In the genomic region with DNA sequence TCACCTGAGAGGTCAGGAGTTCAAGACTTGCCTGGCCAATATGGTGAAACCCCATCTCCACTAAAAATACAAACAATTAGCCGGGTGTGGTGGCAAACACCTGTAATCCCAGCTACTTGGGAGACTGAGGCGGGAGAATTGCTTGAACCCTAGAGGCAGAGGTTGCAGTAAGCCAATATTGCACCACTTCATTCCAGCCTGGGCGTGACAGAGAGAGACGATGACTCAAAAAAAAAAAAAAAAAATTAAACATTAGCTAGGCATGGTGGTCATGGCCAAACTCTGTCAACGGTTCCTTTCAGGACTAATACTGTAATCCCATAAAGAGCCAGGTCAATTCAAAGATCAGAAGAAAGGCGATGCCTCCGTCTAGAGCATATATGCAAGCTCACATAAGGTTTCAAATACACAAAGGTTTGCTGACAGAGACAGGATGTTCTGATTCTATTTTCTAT, we compare ENCODE assay signal across 1 cellular context.
TF ChIP-seq lines count a peak whose summit lies in the region.

No MANE protein-coding gene starts in this region.

TF ChIP-seq in HepG2, 621 proteins besides CTCF, POLR2A, EP300 and RAD21 (continued from another document and continues in another):
- TF ChIP-seq, protein P1, sequence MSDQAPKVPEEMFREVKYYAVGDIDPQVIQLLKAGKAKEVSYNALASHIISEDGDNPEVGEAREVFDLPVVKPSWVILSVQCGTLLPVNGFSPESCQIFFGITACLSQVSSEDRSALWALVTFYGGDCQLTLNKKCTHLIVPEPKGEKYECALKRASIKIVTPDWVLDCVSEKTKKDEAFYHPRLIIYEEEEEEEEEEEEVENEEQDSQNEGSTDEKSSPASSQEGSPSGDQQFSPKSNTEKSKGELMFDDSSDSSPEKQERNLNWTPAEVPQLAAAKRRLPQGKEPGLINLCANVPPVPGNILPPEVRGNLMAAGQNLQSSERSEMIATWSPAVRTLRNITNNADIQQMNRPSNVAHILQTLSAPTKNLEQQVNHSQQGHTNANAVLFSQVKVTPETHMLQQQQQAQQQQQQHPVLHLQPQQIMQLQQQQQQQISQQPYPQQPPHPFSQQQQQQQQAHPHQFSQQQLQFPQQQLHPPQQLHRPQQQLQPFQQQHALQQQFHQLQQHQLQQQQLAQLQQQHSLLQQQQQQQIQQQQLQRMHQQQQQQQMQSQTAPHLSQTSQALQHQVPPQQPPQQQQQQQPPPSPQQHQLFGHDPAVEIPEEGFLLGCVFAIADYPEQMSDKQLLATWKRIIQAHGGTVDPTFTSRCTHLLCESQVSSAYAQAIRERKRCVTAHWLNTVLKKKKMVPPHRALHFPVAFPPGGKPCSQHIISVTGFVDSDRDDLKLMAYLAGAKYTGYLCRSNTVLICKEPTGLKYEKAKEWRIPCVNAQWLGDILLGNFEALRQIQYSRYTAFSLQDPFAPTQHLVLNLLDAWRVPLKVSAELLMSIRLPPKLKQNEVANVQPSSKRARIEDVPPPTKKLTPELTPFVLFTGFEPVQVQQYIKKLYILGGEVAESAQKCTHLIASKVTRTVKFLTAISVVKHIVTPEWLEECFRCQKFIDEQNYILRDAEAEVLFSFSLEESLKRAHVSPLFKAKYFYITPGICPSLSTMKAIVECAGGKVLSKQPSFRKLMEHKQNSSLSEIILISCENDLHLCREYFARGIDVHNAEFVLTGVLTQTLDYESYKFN (CRISPR knock-in tag; conservative IDR thresholded peaks at IDR 0.05): peak; percentile 78
- peak; percentile 70 for TF ChIP-seq HDAC2 (CRISPR knock-in tag; IDR thresholded peaks at IDR 0.05)
- no peak for TF ChIP-seq ZNF572 (CRISPR knock-in tag; IDR thresholded peaks at IDR 0.05)
- TF ChIP-seq HNRNPK (IDR thresholded peaks at IDR 0.05; ENCODE audit: low read depth, low read length, poor library complexity, severe bottlenecking): no peak
- TF ChIP-seq, protein P2, sequence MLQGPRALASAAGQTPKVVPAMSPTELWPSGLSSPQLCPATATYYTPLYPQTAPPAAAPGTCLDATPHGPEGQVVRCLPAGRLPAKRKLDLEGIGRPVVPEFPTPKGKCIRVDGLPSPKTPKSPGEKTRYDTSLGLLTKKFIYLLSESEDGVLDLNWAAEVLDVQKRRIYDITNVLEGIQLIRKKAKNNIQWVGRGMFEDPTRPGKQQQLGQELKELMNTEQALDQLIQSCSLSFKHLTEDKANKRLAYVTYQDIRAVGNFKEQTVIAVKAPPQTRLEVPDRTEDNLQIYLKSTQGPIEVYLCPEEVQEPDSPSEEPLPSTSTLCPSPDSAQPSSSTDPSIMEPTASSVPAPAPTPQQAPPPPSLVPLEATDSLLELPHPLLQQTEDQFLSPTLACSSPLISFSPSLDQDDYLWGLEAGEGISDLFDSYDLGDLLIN (CRISPR knock-in tag; IDR thresholded peaks at IDR 0.05; ENCODE audit: borderline replicate concordance): no peak
- no peak for TF ChIP-seq ZBTB42 (CRISPR knock-in tag; IDR thresholded peaks at IDR 0.05)
- peak; percentile 54 for TF ChIP-seq SKI (IDR thresholded peaks at IDR 0.05; ENCODE audit: partially characterized antibody)
- TF ChIP-seq, protein P3, sequence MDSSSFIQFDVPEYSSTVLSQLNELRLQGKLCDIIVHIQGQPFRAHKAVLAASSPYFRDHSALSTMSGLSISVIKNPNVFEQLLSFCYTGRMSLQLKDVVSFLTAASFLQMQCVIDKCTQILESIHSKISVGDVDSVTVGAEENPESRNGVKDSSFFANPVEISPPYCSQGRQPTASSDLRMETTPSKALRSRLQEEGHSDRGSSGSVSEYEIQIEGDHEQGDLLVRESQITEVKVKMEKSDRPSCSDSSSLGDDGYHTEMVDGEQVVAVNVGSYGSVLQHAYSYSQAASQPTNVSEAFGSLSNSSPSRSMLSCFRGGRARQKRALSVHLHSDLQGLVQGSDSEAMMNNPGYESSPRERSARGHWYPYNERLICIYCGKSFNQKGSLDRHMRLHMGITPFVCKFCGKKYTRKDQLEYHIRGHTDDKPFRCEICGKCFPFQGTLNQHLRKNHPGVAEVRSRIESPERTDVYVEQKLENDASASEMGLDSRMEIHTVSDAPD (CRISPR knock-in tag; IDR thresholded peaks at IDR 0.05): peak; percentile 65; the same call in 1 of the 2 replicates
- TF ChIP-seq ZNF607 (CRISPR knock-in tag; IDR thresholded peaks at IDR 0.05; ENCODE audit: borderline replicate concordance): no peak
- TF ChIP-seq, protein P4, sequence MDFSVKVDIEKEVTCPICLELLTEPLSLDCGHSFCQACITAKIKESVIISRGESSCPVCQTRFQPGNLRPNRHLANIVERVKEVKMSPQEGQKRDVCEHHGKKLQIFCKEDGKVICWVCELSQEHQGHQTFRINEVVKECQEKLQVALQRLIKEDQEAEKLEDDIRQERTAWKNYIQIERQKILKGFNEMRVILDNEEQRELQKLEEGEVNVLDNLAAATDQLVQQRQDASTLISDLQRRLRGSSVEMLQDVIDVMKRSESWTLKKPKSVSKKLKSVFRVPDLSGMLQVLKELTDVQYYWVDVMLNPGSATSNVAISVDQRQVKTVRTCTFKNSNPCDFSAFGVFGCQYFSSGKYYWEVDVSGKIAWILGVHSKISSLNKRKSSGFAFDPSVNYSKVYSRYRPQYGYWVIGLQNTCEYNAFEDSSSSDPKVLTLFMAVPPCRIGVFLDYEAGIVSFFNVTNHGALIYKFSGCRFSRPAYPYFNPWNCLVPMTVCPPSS (IDR thresholded peaks at IDR 0.05): no peak
- TF ChIP-seq, protein P5, sequence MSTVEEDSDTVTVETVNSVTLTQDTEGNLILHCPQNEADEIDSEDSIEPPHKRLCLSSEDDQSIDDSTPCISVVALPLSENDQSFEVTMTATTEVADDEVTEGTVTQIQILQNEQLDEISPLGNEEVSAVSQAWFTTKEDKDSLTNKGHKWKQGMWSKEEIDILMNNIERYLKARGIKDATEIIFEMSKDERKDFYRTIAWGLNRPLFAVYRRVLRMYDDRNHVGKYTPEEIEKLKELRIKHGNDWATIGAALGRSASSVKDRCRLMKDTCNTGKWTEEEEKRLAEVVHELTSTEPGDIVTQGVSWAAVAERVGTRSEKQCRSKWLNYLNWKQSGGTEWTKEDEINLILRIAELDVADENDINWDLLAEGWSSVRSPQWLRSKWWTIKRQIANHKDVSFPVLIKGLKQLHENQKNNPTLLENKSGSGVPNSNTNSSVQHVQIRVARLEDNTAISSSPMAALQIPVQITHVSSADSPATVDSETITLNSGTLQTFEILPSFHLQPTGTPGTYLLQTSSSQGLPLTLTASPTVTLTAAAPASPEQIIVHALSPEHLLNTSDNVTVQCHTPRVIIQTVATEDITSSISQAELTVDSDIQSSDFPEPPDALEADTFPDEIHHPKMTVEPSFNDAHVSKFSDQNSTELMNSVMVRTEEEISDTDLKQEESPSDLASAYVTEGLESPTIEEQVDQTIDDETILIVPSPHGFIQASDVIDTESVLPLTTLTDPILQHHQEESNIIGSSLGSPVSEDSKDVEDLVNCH (CRISPR knock-in tag; IDR thresholded peaks at IDR 0.05): no peak
- peak; percentile 66; the same call in 1 of the 2 replicates for TF ChIP-seq CBX5 (CRISPR knock-in tag; IDR thresholded peaks at IDR 0.05; ENCODE audit: borderline replicate concordance)
- no peak for TF ChIP-seq SMARCE1 (IDR thresholded peaks at IDR 0.05; ENCODE audit: borderline replicate concordance)
- TF ChIP-seq, protein P6, sequence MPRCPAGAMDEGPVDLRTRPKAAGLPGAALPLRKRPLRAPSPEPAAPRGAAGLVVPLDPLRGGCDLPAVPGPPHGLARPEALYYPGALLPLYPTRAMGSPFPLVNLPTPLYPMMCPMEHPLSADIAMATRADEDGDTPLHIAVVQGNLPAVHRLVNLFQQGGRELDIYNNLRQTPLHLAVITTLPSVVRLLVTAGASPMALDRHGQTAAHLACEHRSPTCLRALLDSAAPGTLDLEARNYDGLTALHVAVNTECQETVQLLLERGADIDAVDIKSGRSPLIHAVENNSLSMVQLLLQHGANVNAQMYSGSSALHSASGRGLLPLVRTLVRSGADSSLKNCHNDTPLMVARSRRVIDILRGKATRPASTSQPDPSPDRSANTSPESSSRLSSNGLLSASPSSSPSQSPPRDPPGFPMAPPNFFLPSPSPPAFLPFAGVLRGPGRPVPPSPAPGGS (CRISPR knock-in tag; IDR thresholded peaks at IDR 0.05): 0 out of 2 replicates have a peak, but pooled peaks have one; percentile 34
- no peak for TF ChIP-seq YEATS4 (CRISPR knock-in tag; IDR thresholded peaks at IDR 0.05; ENCODE audit: borderline replicate concordance)
- no peak for TF ChIP-seq KMT2B (CRISPR knock-in tag; IDR thresholded peaks at IDR 0.05)
- peak; percentile 77 for TF ChIP-seq TCF7 (IDR thresholded peaks at IDR 0.05; ENCODE audit: low read depth)
- no peak for TF ChIP-seq ZNF263 (CRISPR knock-in tag; IDR thresholded peaks at IDR 0.05)
- peak; percentile 87 for TF ChIP-seq ZNF670 (CRISPR knock-in tag; IDR thresholded peaks at IDR 0.05; ENCODE audit: borderline replicate concordance)
- 0 out of 2 replicates have a peak, but pooled peaks have one; percentile 25 for TF ChIP-seq SNAPC2 (CRISPR knock-in tag; IDR thresholded peaks at IDR 0.05)
- TF ChIP-seq REPIN1 (CRISPR knock-in tag; IDR thresholded peaks at IDR 0.05; ENCODE audit: borderline replicate concordance, low read depth): peak; percentile 65
- peak; percentile 16; the same call in 1 of the 2 replicates for TF ChIP-seq SMC3 (IDR thresholded peaks at IDR 0.05; ENCODE audit: low read length)
- no peak for TF ChIP-seq ZNF138 (CRISPR knock-in tag; IDR thresholded peaks at IDR 0.05; ENCODE audit: low read depth)
- TF ChIP-seq MXI1 (IDR thresholded peaks at IDR 0.05; ENCODE audit: borderline replicate concordance, low read depth, low read length): 0 out of 3 replicates have a peak, but pooled peaks have one; percentile 30
- TF ChIP-seq, protein P7, sequence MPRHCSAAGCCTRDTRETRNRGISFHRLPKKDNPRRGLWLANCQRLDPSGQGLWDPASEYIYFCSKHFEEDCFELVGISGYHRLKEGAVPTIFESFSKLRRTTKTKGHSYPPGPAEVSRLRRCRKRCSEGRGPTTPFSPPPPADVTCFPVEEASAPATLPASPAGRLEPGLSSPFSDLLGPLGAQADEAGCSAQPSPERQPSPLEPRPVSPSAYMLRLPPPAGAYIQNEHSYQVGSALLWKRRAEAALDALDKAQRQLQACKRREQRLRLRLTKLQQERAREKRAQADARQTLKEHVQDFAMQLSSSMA (CRISPR knock-in tag; IDR thresholded peaks at IDR 0.05): no peak
- TF ChIP-seq NPAS2 (CRISPR knock-in tag; IDR thresholded peaks at IDR 0.05; ENCODE audit: borderline replicate concordance): no peak
- TF ChIP-seq, protein P8, sequence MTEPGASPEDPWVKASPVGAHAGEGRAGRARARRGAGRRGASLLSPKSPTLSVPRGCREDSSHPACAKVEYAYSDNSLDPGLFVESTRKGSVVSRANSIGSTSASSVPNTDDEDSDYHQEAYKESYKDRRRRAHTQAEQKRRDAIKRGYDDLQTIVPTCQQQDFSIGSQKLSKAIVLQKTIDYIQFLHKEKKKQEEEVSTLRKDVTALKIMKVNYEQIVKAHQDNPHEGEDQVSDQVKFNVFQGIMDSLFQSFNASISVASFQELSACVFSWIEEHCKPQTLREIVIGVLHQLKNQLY (CRISPR knock-in tag; IDR thresholded peaks at IDR 0.05): peak; percentile 57
- TF ChIP-seq SIX1 (CRISPR knock-in tag; IDR thresholded peaks at IDR 0.05; ENCODE audit: borderline replicate concordance): peak; percentile 45; the same call in 1 of the 2 replicates
- peak; percentile 67; the same call in 1 of the 2 replicates for TF ChIP-seq SOX5 (CRISPR knock-in tag; IDR thresholded peaks at IDR 0.05; ENCODE audit: borderline replicate concordance)
- no peak for TF ChIP-seq ZFYVE20 (CRISPR knock-in tag; IDR thresholded peaks at IDR 0.05; ENCODE audit: borderline replicate concordance, low read depth)
- no peak for TF ChIP-seq ZNF207 (IDR thresholded peaks at IDR 0.05; ENCODE audit: borderline replicate concordance)
- 0 out of 2 replicates have a peak, but pooled peaks have one; percentile 16 for TF ChIP-seq ONECUT2 (CRISPR knock-in tag; IDR thresholded peaks at IDR 0.05)
- no peak for TF ChIP-seq ZC3H4 (CRISPR knock-in tag; IDR thresholded peaks at IDR 0.05; ENCODE audit: borderline replicate concordance)
- TF ChIP-seq, protein P9, sequence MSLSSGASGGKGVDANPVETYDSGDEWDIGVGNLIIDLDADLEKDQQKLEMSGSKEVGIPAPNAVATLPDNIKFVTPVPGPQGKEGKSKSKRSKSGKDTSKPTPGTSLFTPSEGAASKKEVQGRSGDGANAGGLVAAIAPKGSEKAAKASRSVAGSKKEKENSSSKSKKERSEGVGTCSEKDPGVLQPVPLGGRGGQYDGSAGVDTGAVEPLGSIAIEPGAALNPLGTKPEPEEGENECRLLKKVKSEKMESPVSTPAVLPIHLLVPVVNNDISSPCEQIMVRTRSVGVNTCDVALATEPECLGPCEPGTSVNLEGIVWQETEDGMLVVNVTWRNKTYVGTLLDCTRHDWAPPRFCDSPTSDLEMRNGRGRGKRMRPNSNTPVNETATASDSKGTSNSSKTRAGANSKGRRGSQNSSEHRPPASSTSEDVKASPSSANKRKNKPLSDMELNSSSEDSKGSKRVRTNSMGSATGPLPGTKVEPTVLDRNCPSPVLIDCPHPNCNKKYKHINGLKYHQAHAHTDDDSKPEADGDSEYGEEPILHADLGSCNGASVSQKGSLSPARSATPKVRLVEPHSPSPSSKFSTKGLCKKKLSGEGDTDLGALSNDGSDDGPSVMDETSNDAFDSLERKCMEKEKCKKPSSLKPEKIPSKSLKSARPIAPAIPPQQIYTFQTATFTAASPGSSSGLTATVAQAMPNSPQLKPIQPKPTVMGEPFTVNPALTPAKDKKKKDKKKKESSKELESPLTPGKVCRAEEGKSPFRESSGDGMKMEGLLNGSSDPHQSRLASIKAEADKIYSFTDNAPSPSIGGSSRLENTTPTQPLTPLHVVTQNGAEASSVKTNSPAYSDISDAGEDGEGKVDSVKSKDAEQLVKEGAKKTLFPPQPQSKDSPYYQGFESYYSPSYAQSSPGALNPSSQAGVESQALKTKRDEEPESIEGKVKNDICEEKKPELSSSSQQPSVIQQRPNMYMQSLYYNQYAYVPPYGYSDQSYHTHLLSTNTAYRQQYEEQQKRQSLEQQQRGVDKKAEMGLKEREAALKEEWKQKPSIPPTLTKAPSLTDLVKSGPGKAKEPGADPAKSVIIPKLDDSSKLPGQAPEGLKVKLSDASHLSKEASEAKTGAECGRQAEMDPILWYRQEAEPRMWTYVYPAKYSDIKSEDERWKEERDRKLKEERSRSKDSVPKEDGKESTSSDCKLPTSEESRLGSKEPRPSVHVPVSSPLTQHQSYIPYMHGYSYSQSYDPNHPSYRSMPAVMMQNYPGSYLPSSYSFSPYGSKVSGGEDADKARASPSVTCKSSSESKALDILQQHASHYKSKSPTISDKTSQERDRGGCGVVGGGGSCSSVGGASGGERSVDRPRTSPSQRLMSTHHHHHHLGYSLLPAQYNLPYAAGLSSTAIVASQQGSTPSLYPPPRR (CRISPR knock-in tag; IDR thresholded peaks at IDR 0.05; ENCODE audit: borderline replicate concordance): peak; percentile 79
- peak; percentile 37; the same call in 1 of the 2 replicates for TF ChIP-seq SIX4 (CRISPR knock-in tag; IDR thresholded peaks at IDR 0.05)
- TF ChIP-seq ZNF292 (CRISPR knock-in tag; IDR thresholded peaks at IDR 0.05; ENCODE audit: borderline replicate concordance, low read depth): peak; percentile 51
- no peak for TF ChIP-seq PCBP2 (optimal IDR thresholded peaks at IDR 0.05; ENCODE audit: low read depth, low read length, poor library complexity, severe bottlenecking)
- TF ChIP-seq, protein P10, sequence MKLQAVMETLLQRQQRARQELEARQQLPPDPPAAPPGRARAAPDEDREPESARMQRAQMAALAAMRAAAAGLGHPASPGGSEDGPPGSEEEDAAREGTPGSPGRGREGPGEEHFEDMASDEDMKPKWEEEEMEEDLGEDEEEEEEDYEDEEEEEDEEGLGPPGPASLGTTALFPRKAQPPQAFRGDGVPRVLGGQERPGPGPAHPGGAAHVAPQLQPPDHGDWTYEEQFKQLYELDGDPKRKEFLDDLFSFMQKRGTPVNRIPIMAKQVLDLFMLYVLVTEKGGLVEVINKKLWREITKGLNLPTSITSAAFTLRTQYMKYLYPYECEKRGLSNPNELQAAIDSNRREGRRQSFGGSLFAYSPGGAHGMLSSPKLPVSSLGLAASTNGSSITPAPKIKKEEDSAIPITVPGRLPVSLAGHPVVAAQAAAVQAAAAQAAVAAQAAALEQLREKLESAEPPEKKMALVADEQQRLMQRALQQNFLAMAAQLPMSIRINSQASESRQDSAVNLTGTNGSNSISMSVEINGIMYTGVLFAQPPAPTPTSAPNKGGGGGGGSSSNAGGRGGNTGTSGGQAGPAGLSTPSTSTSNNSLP (IDR thresholded peaks at IDR 0.05; ENCODE audit: low read depth, low read length): peak; percentile 92
